16 cellular contexts compared by ENCODE assay signal in genomic region chr21:42559326-42559725, GRCh38.
"Had no signal": no experiment of that assay in that cellular context is flagged by ENCODE, and none has a peak within 500 bp of the region (broad histone marks: within the 10 kb centered on the region; RNA-seq: fewer than 3 reads in every experiment).

No MANE protein-coding gene starts in this region.

- H3K4me3 ChIP-seq: ascending aorta, dorsolateral prefrontal cortex, neural progenitor cell, ovary, stomach had no signal

- H3K27me3 Mint-ChIP-seq: activated CD4-positive, alpha-beta T cell treated with anti-CD3 and anti-CD28 coated beads for 36 hours; activated CD8-positive, alpha-beta T cell treated with anti-CD3 and anti-CD28 coated beads for 36 hours; activated naive CD8-positive, alpha-beta T cell had no signal

- DNase-seq: activated CD4-positive, alpha-beta T cell treated with anti-CD3 and anti-CD28 coated beads for 36 hours; activated CD8-positive, alpha-beta T cell treated with anti-CD3 and anti-CD28 coated beads for 36 hours; hypothalamus; mesenchymal stem cell; SIG-M5; stimulated activated CD4-positive, alpha-beta T cell treated with anti-CD3 and anti-CD28 coated beads, Interleukin-15, amount 100 ng/mL, for 24 hours; stimulated activated CD4-positive, alpha-beta T cell treated with anti-CD3 and anti-CD28 coated beads, Interleukin-4, amount 100 ng/mL, for 4 hours; stomach had no signal

- H3K27me3 ChIP-seq: ascending aorta, dorsolateral prefrontal cortex, neural progenitor cell, ovary, stomach had no signal

- H3K4me1 Mint-ChIP-seq: activated CD4-positive, alpha-beta T cell treated with anti-CD3 and anti-CD28 coated beads for 36 hours had no signal

- H3K4me1 ChIP-seq: ascending aorta had no signal

- H3K9me3 ChIP-seq: ascending aorta, ovary, stomach had no signal

- H3K27ac Mint-ChIP-seq: activated CD8-positive, alpha-beta T cell treated with anti-CD3 and anti-CD28 coated beads for 36 hours; activated naive CD8-positive, alpha-beta T cell; activated T-helper 2 cell treated with anti-CD3 and anti-CD28 coated beads, Interferon-gamma antibody, Interleukin-2, Interleukin-4, amounts not matched to agents 10 μg/mL and 5 μg/mL and 100 μg/mL, durations not matched to agents 14 hours and 24 hours and 36 hours; T-helper 2 cell treated with Interferon-gamma antibody and Interleukin-4, amounts not matched to agents 5 μg/mL and 100 μg/mL, for 36 hours had no signal

- ATAC-seq: activated CD4-positive, alpha-beta T cell treated with anti-CD3 and anti-CD28 coated beads for 36 hours; activated CD8-positive, alpha-beta T cell treated with anti-CD3 and anti-CD28 coated beads for 36 hours; esophagus mucosa had no signal

- H3K9me3 Mint-ChIP-seq: activated CD8-positive, alpha-beta T cell treated with anti-CD3 and anti-CD28 coated beads for 36 hours; activated T-helper 2 cell treated with anti-CD3 and anti-CD28 coated beads, Interferon-gamma antibody, Interleukin-2, Interleukin-4, amounts not matched to agents 10 μg/mL and 5 μg/mL and 100 μg/mL, durations not matched to agents 14 hours and 24 hours and 36 hours; neural progenitor cell; T-helper 2 cell treated with Interferon-gamma antibody and Interleukin-4, amounts not matched to agents 5 μg/mL and 100 μg/mL, for 36 hours had no signal

- H3K36me3 ChIP-seq: neural progenitor cell had no signal

- H3K4me3 Mint-ChIP-seq: activated CD4-positive, alpha-beta T cell treated with anti-CD3 and anti-CD28 coated beads for 36 hours; activated CD8-positive, alpha-beta T cell treated with anti-CD3 and anti-CD28 coated beads for 36 hours; activated naive CD8-positive, alpha-beta T cell; neural progenitor cell; T-helper 2 cell treated with Interferon-gamma antibody and Interleukin-4, amounts not matched to agents 5 μg/mL and 100 μg/mL, for 36 hours had no signal

- H3K27ac ChIP-seq: ascending aorta, dorsolateral prefrontal cortex, neural progenitor cell, ovary, stomach had no signal

- H3K36me3 Mint-ChIP-seq: neural progenitor cell had no signal
